In the genomic region with DNA sequence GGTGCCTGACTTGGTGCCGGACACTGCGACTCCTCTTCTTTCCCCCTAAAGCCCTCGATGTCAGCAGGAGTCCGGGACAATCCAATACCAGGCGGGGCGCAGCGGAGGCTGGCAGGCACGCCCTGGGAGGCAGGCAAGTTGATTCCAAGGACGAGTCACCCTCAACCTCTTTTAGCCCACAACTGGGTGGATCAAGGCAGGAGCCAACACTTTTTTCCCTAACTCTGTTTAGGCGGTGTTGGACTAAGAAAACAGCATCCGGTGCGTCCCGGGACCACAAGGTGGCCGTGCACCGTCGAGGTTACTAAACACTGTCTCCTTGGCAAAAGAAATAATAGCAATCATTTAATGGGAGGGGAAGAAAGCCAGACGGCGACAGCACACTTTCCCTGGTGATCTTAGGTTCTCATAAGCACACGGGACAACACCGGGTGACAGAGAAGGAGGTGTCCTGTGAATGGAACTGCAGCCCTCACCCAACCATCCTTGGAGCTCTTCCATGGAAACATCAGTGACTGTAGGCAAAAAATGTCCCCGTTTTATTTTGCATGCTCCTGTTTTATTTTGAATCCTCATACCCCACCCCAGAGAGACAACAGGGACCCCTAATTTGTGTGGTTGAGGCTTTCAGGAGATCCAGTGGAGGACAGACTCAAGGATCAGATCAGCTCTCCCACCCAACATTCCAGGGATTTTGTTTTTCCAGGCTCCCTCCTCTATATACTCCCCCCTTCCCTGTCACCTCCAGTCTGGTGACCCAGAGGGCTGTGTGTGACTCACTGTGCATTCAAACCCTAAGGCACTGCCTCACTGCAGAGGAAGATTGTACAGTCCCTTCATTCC, we compare ENCODE assay signal across 1 cellular context.
TF ChIP-seq lines count a peak whose summit lies in the region.

No MANE protein-coding gene starts in this region.

TF ChIP-seq in HEK293, 187 proteins besides CTCF, POLR2A, EP300 and RAD21 (continued from another document and continues in another):
- TF ChIP-seq, protein P1, sequence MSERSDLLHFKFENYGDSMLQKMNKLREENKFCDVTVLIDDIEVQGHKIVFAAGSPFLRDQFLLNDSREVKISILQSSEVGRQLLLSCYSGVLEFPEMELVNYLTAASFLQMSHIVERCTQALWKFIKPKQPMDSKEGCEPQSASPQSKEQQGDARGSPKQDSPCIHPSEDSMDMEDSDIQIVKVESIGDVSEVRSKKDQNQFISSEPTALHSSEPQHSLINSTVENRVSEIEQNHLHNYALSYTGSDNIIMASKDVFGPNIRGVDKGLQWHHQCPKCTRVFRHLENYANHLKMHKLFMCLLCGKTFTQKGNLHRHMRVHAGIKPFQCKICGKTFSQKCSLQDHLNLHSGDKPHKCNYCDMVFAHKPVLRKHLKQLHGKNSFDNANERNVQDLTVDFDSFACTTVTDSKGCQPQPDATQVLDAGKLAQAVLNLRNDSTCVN (tag by site-specific recombination; optimal IDR thresholded peaks at IDR 0.05), result no peak
- TF ChIP-seq GFI1B (tag by site-specific recombination; IDR thresholded peaks at IDR 0.05) (no peak), ZNF114 (tag by site-specific recombination; IDR thresholded peaks at IDR 0.05) (no peak), ZBTB48 (tag by site-specific recombination; IDR thresholded peaks at IDR 0.05) (peak; percentile 75), ZNF544 (tag by site-specific recombination; IDR thresholded peaks at IDR 0.05) (no peak), ZNF221 (tag by site-specific recombination; IDR thresholded peaks at IDR 0.05; ENCODE audit: borderline replicate concordance) (no peak), SCRT2 (tag by site-specific recombination; IDR thresholded peaks at IDR 0.05) (no peak), ZNF18 (tag by site-specific recombination; IDR thresholded peaks at IDR 0.05) (no peak), ZNF558 (tag by site-specific recombination; IDR thresholded peaks at IDR 0.05) (no peak), ZNF211 (tag by site-specific recombination; IDR thresholded peaks at IDR 0.05; ENCODE audit: low read depth) (no peak), HOXC10 (CRISPR knock-in tag; IDR thresholded peaks at IDR 0.05) (no peak), GLI2 (tag by site-specific recombination; IDR thresholded peaks at IDR 0.05; ENCODE audit: borderline replicate concordance, low read depth) (no peak), ZSCAN16 (tag by site-specific recombination; IDR thresholded peaks at IDR 0.05) (no peak), ZNF398 (tag by site-specific recombination; IDR thresholded peaks at IDR 0.05) (peak; percentile 73), BCL11B (tag by site-specific recombination; IDR thresholded peaks at IDR 0.05; ENCODE audit: low read depth) (no peak), ZNF549 (tag by site-specific recombination; IDR thresholded peaks at IDR 0.05) (no peak), ZNF148 (tag by site-specific recombination; IDR thresholded peaks at IDR 0.05; ENCODE audit: borderline replicate concordance) (no peak), ZNF223 (tag by site-specific recombination; IDR thresholded peaks at IDR 0.05) (no peak), RBAK (tag by site-specific recombination; IDR thresholded peaks at IDR 0.05) (no peak), ZNF37A (tag by site-specific recombination; IDR thresholded peaks at IDR 0.05) (no peak), KLF8 (tag by site-specific recombination; IDR thresholded peaks at IDR 0.05) (no peak), OSR2 (tag by site-specific recombination; IDR thresholded peaks at IDR 0.05) (no peak), ZBTB8A (tag by site-specific recombination; IDR thresholded peaks at IDR 0.05) (0 out of 2 replicates have a peak, but pooled peaks have one; percentile 35), ZNF169 (tag by site-specific recombination; IDR thresholded peaks at IDR 0.05) (no peak), ZBTB1 (tag by site-specific recombination; IDR thresholded peaks at IDR 0.05) (no peak), ZNF416 (tag by site-specific recombination; IDR thresholded peaks at IDR 0.05) (no peak), EGR2 (tag by site-specific recombination; IDR thresholded peaks at IDR 0.05; ENCODE audit: low read depth) (no peak), ZBTB11 (tag by site-specific recombination; conservative IDR thresholded peaks at IDR 0.05; ENCODE audit: low read depth) (no peak), ZNF707 (tag by site-specific recombination; IDR thresholded peaks at IDR 0.05) (no peak), ZFP69B (tag by site-specific recombination; IDR thresholded peaks at IDR 0.05) (no peak), ZNF24 (tag by site-specific recombination; IDR thresholded peaks at IDR 0.05) (no peak), ZNF138 (tag by site-specific recombination; IDR thresholded peaks at IDR 0.05; ENCODE audit: borderline replicate concordance) (no peak), PRDM2 (tag by site-specific recombination; IDR thresholded peaks at IDR 0.05; ENCODE audit: borderline replicate concordance) (no peak), ZNF239 (tag by site-specific recombination; IDR thresholded peaks at IDR 0.05) (no peak), ZNF561 (tag by site-specific recombination; IDR thresholded peaks at IDR 0.05; ENCODE audit: borderline replicate concordance) (no peak), ZNF23 (tag by site-specific recombination; IDR thresholded peaks at IDR 0.05; ENCODE audit: borderline replicate concordance) (no peak)
- TF ChIP-seq, protein P2, sequence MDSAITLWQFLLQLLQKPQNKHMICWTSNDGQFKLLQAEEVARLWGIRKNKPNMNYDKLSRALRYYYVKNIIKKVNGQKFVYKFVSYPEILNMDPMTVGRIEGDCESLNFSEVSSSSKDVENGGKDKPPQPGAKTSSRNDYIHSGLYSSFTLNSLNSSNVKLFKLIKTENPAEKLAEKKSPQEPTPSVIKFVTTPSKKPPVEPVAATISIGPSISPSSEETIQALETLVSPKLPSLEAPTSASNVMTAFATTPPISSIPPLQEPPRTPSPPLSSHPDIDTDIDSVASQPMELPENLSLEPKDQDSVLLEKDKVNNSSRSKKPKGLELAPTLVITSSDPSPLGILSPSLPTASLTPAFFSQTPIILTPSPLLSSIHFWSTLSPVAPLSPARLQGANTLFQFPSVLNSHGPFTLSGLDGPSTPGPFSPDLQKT (IDR thresholded peaks at IDR 0.05; ENCODE audit: borderline replicate concordance, low read depth, low read length), result no peak
- TF ChIP-seq, protein P3, sequence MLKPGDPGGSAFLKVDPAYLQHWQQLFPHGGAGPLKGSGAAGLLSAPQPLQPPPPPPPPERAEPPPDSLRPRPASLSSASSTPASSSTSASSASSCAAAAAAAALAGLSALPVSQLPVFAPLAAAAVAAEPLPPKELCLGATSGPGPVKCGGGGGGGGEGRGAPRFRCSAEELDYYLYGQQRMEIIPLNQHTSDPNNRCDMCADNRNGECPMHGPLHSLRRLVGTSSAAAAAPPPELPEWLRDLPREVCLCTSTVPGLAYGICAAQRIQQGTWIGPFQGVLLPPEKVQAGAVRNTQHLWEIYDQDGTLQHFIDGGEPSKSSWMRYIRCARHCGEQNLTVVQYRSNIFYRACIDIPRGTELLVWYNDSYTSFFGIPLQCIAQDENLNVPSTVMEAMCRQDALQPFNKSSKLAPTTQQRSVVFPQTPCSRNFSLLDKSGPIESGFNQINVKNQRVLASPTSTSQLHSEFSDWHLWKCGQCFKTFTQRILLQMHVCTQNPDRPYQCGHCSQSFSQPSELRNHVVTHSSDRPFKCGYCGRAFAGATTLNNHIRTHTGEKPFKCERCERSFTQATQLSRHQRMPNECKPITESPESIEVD (tag by site-specific recombination; IDR thresholded peaks at IDR 0.05), result no peak
